12 cellular contexts compared by ENCODE assay signal in the genomic region with DNA sequence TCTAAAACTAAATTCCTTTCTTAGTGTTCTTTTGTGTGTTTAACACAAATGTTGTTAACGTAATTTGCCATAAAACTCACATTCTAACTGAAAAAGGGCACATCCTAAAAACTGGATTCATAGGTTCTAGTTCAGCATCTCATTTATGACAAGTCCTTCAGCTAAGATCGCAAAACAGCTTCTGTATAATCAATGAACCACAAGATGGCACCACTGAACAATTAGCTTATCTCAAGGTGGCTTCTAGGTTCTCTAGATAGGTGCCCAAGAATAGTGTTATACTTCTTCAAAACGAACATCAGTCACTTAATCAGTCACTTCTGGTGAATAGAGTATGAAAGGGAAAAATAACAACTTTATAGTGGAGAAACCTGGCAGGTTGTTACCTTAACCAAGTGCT. TPM values are rescaled to one million over a fixed set of nuclear protein-coding genes. Genes with fewer than 3 reads are reported as not detected.
DNase-seq lines count a peak whose midpoint lies in the region; ATAC-seq and TF ChIP-seq lines count a peak whose summit lies in the region.
"Had no signal": no experiment of that assay in that cellular context is flagged by ENCODE, and none has a peak within 500 bp of the region (broad histone marks: within the 10 kb centered on the region; RNA-seq: fewer than 3 reads in every experiment).

No MANE protein-coding gene starts in this region.

- TF ChIP-seq CTCF in type B pancreatic cell (conservative IDR thresholded peaks at IDR 0.05): peak; percentile 46

- TF ChIP-seq POLR2A in erythroblast (IDR thresholded peaks at IDR 0.05; ENCODE audit: low read length): no peak

- H3K4me3 Mint-ChIP-seq in type B pancreatic cell: no peak overlapping the region
- H3K4me3 Mint-ChIP-seq: activated CD4-positive, alpha-beta memory T cell treated with anti-CD3 and anti-CD28 coated beads for 36 hours; CD4-positive, alpha-beta T cell; naive thymus-derived CD4-positive, alpha-beta T cell had no signal

- no peak for ATAC-seq in HG02938 (IDR thresholded peaks at IDR 0.05; ENCODE audit: unreplicated experiment)
- ATAC-seq: naive thymus-derived CD4-positive, alpha-beta T cell had no signal

- DNase-seq in SIG-M5 treated with dmso at 0.1 percent for 504 hours (lab: John Stamatoyannopoulos, UW; ENCODE audit: unreplicated experiment) (peak; percentile 14), SIG-M5 (lab: John Stamatoyannopoulos, UW) (no peak), NCI-H2227 treated with DMSO at 0.1 percent for 48 hours (lab: John Stamatoyannopoulos, UW) (peak; percentile 37), erythroblast (lab: John Stamatoyannopoulos, UW) (peak; percentile 0 to 7), type B pancreatic cell (ENCODE audit: extremely low spot score, unreplicated experiment) (no peak), GM19240 (ENCODE audit: insufficient read length, low spot score) (no peak)
- DNase-seq in activated effector memory CD4-positive, alpha-beta T cell treated with anti-CD3 and anti-CD28 coated beads, Interleukin-2, amount 50 U/mL, for 16 hours: no peak
- DNase-seq: activated CD4-positive, alpha-beta memory T cell treated with anti-CD3 and anti-CD28 coated beads for 36 hours; CD4-positive, alpha-beta T cell; NCI-H2081 treated with DMSO at 0.1 percent for 48 hours had no signal

- H3K27ac Mint-ChIP-seq in type B pancreatic cell: no peak overlapping the region
- H3K27ac Mint-ChIP-seq: activated CD4-positive, alpha-beta memory T cell treated with anti-CD3 and anti-CD28 coated beads for 36 hours; CD4-positive, alpha-beta T cell; naive thymus-derived CD4-positive, alpha-beta T cell had no signal

- H3K27me3 Mint-ChIP-seq in type B pancreatic cell: no peaks in the 10 kb centered on the region
- H3K27me3 Mint-ChIP-seq: activated CD4-positive, alpha-beta memory T cell treated with anti-CD3 and anti-CD28 coated beads for 36 hours; CD4-positive, alpha-beta T cell; naive thymus-derived CD4-positive, alpha-beta T cell had no signal

- H3K4me1 Mint-ChIP-seq in type B pancreatic cell (ENCODE audit: unreplicated experiment): no peaks in the 10 kb centered on the region
- H3K4me1 Mint-ChIP-seq: naive thymus-derived CD4-positive, alpha-beta T cell had no signal

- no peaks in the 10 kb centered on the region for H3K36me3 Mint-ChIP-seq in type B pancreatic cell
- H3K36me3 Mint-ChIP-seq: activated CD4-positive, alpha-beta memory T cell treated with anti-CD3 and anti-CD28 coated beads for 36 hours; naive thymus-derived CD4-positive, alpha-beta T cell had no signal

- H3K9me3 Mint-ChIP-seq in type B pancreatic cell: peaks cover 4% of the 10 kb centered on the region
- H3K9me3 Mint-ChIP-seq: activated CD4-positive, alpha-beta memory T cell treated with anti-CD3 and anti-CD28 coated beads for 36 hours had no signal

RNA-seq across cellular contexts. Expression of gene NRK, which starts 54.3 kb away (rescaled TPM):
- total RNA-seq in type B pancreatic cell (ENCODE audit: low replicate concordance): 19.7 and 136 TPM in 2 replicates
- total RNA-seq: activated CD4-positive, alpha-beta memory T cell treated with anti-CD3 and anti-CD28 coated beads for 36 hours; CD4-positive, alpha-beta T cell; naive thymus-derived CD4-positive, alpha-beta T cell had no signal

Comparison
In these comparisons a context has a peak if more than half of its experiments do, and no peak if none do; other contexts are left out.
1. DNase-seq: peak in SIG-M5 treated with dmso at 0.1 percent for 504 hours (single experiment), NCI-H2227 treated with DMSO at 0.1 percent for 48 hours (single experiment) and erythroblast (2 of 2); none in SIG-M5 (single experiment), type B pancreatic cell (single experiment), activated effector memory CD4-positive, alpha-beta T cell treated with anti-CD3 and anti-CD28 coated beads, Interleukin-2, amount 50 U/mL, for 16 hours (single experiment) and GM19240 (single experiment).